ENCODE assay signal across 8 cellular contexts in the genomic region with DNA sequence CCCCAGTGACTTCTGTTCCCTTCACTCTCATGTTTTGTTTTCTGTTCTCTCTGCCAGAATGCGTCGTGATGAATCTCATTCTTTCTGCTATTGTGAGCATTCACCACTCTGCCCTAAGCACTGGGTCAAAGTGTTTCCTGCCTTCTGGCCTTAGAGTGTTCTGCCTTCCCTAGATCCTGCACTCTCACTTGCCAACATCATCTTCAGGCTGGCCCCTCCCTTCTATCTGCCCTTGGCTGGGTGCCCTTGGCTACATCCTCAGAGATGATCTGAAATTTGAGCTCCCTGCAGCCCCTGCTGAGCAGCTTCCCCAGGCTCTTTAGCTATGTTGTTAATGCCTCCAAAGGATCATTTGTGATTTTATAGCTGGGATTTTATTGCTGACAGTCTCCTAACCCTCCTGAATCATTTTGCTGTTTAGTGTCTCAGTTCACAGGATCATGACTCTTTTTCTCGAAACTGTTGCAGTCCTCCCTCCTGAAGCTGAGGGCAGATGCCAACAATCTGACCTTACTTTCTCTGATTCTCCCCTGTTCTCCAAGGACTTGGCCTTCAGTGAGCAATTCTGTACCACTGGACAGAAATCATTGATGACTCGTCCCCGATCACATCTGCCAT. TPM values are rescaled to one million over a fixed set of nuclear protein-coding genes. Genes with fewer than 3 reads are reported as not detected.
DNase-seq lines count a peak whose midpoint lies in the region; ATAC-seq, FAIRE-seq and TF ChIP-seq lines count a peak whose summit lies in the region.

No MANE protein-coding gene starts in this region.

- H3K56ac ChIP-seq in H1 (replicated peaks; ENCODE audit: insufficient read length, low read depth, low read length), result no peak overlapping the region

- H2BK15ac ChIP-seq in H1 (ENCODE audit: low read length), result no peak overlapping the region

- H3K36me3 ChIP-seq in H1 (ENCODE audit: control insufficient read depth in 2 of 4, insufficient read depth in 4 of 4, low read length in 3 of 4), result no peaks in the 10 kb centered on the region
- no peaks in the 10 kb centered on the region for H3K36me3 ChIP-seq in osteoblast (ENCODE audit: insufficient read depth, low read length)

- H2AK5ac ChIP-seq in H1 (ENCODE audit: low read depth, low read length), result no peak overlapping the region

- TF ChIP-seq CTCF in H1 (IDR thresholded peaks at IDR 0.05; ENCODE audit: control extremely low read depth in 1 of 3, insufficient read depth in 1 of 3, low read depth in 1 of 3, low read length in 3 of 3) (no peak), osteoblast (IDR thresholded peaks at IDR 0.05; ENCODE audit: extremely low read depth, low read depth, low read length) (no peak)

- no peak for FAIRE-seq in H1 (lab: Jason Lieb, UNC)

- H3K27ac ChIP-seq in H1 (ENCODE audit: low read depth, low read length) (no peak overlapping the region), osteoblast (ENCODE audit: low read depth, low read length) (peak overlapping the region; percentile 29)

- no peak overlapping the region for H2BK5ac ChIP-seq in H1 (ENCODE audit: low read depth, low read length)

- no peak overlapping the region for H3K9ac ChIP-seq in H1 (replicated peaks in 1 of 4; ENCODE audit: extremely low read depth in 1 of 4, low read depth in 3 of 4, low read length in 3 of 4)

- TF ChIP-seq EP300 in H1 (IDR thresholded peaks at IDR 0.05; ENCODE audit: borderline replicate concordance in 1 of 2, low read depth in 2 of 2, low read length in 2 of 2), result no peak

- no peak for TF ChIP-seq RAD21 in H1 (IDR thresholded peaks at IDR 0.05 in 1 of 2, conservative IDR thresholded peaks at IDR 0.05 in 1 of 2; ENCODE audit: low read depth in 2 of 2, low read length in 2 of 2)

- no peak for TF ChIP-seq POLR2A in H1 (IDR thresholded peaks at IDR 0.05; ENCODE audit: control extremely low read depth in 1 of 2, low read depth in 2 of 2, low read length in 2 of 2)

- no peak overlapping the region for H4K8ac ChIP-seq in H1 (ENCODE audit: extremely low read depth, insufficient read depth, low read length)

- H3K4me3 ChIP-seq in H1 (ENCODE audit: extremely low read depth in 1 of 4, insufficient read depth in 2 of 4, low read depth in 3 of 4, low read length in 4 of 4) (no peak overlapping the region), osteoblast (ENCODE audit: insufficient read depth, low read length) (no peak overlapping the region)

- H3K4me1 ChIP-seq in H1 (replicated peaks in 1 of 4; ENCODE audit: control insufficient read depth in 3 of 4, insufficient read depth in 4 of 4, low read length in 3 of 4), result peaks cover 2 to 6% (median 2%) of the 10 kb centered on the region in 4 experiments; a peak in 5 of 7 replicates
- peaks cover 29% of the 10 kb centered on the region for H3K4me1 ChIP-seq in osteoblast (ENCODE audit: insufficient read depth, low read length)

- H3K23me2 ChIP-seq in H1 (ENCODE audit: low read depth, low read length), result no peaks in the 10 kb centered on the region

- no peak overlapping the region for H2BK120ac ChIP-seq in H1 (replicated peaks; ENCODE audit: low read depth, low read length)

- no peaks in the 10 kb centered on the region for H4K20me1 ChIP-seq in H1 (replicated peaks in 1 of 2; ENCODE audit: control insufficient read depth in 1 of 2, insufficient read depth in 2 of 2, low read length in 2 of 2)
- no peaks in the 10 kb centered on the region for H4K20me1 ChIP-seq in osteoblast (ENCODE audit: insufficient read depth, low read length)

- no peaks in the 10 kb centered on the region for H3K79me1 ChIP-seq in H1 (ENCODE audit: low read depth, low read length)

- peak; percentile 79 for DNase-seq in G401 (ENCODE audit: low spot score)
- DNase-seq in NCI-H2227 treated with DMSO at 0.1 percent for 48 hours (lab: John Stamatoyannopoulos, UW), result peak; percentile 29
- DNase-seq in H1 (ENCODE audit: low read depth in 1 of 2, low spot score in 2 of 2), result no peak
- DNase-seq in osteoblast (ENCODE audit: insufficient read length, low spot score, missing footprints), result peak; percentile 88
- no peak for DNase-seq in SIG-M5 (lab: John Stamatoyannopoulos, UW)
- no peak for DNase-seq in stimulated activated naive CD4-positive, alpha-beta T cell (lab: John Stamatoyannopoulos, UW)
- DNase-seq in stimulated activated CD4-positive, alpha-beta T cell treated with anti-CD3 and anti-CD28 coated beads, Interleukin-4, amount 100 ng/mL, for 24 hours, result no peak

- H3K23ac ChIP-seq in H1 (ENCODE audit: insufficient read length), result no peak overlapping the region

- 77% methylated on average over 5 of the region's 5 CpGs; no CpG with 5 or more reads in 1 of the 2 experiments for WGBS in H1 (ENCODE audit: extremely low coverage in 1 of 2, insufficient coverage in 1 of 2, insufficient read length in 1 of 2, insufficient replicate concordance in 2 of 2, low coverage in 1 of 2, low lambda C conversion rate in 2 of 2, missing lambda C conversion rate in 1 of 2), 2 experiments

- H3K27me3 ChIP-seq in H1 (replicated peaks in 1 of 4; ENCODE audit: control insufficient read depth in 3 of 4, extremely low read depth in 1 of 4, insufficient read depth in 3 of 4, low read length in 3 of 4) (no peaks in the 10 kb centered on the region), osteoblast (ENCODE audit: insufficient read depth, low read length) (no peaks in the 10 kb centered on the region)

- peak overlapping the region in 1 of 2 experiments; percentile 5; a peak in 1 of 4 replicates for H3K4me2 ChIP-seq in H1 (ENCODE audit: insufficient read depth in 1 of 2, low read depth in 2 of 2, low read length in 2 of 2)
- H3K4me2 ChIP-seq in osteoblast (ENCODE audit: insufficient read depth, low read length), result peak overlapping the region; percentile 18

- H3K9me3 ChIP-seq in H1 (ENCODE audit: insufficient read depth in 2 of 2, low read depth in 1 of 2, low read length in 1 of 2) (peaks cover 3 to 7% of the 10 kb centered on the region in 2 experiments; a peak in 3 of 4 replicates), osteoblast (ENCODE audit: low read depth, low read length) (no peaks in the 10 kb centered on the region)

- CTCF ChIA-PET in H1 (lab: Charles Lee; ENCODE audit: partially characterized antibody), result interaction anchor here (0.8 to 3.8 kb wide), 6 partner anchors 9 to 693 kb away, joined by 3 to 47 read pairs (median 4); no protein-coding TSS in a partner anchor

- in situ Hi-C loops in G401 (cut with HindIII; ENCODE audit: low sequenced_read_pairs), result no loop called here

- H3K4ac ChIP-seq in H1 (replicated peaks; ENCODE audit: insufficient read length, low read depth, low read length), result peak overlapping the region; percentile 8

- H2BK20ac ChIP-seq in H1 (ENCODE audit: low read length), result no peak overlapping the region

- H3K14ac ChIP-seq in H1 (ENCODE audit: insufficient read length), result no peak overlapping the region

- H4K91ac ChIP-seq in H1 (replicated peaks; ENCODE audit: insufficient read length, low read length), result no peak overlapping the region

- H4K5ac ChIP-seq in H1 (ENCODE audit: insufficient read length, low read depth, low read length), result no peak overlapping the region

- POLR2A ChIA-PET in H1 (lab: Charles Lee; ENCODE audit: partially characterized antibody), result interaction anchor here (0.6 kb wide), 1 partner anchor 494 kb away, joined by 3 read pairs; no protein-coding TSS in a partner anchor

- H2AFZ ChIP-seq in H1 (ENCODE audit: low read length) (peak overlapping the region; percentile 69; the same call in 1 of the 2 replicates), osteoblast (ENCODE audit: low read length) (peak overlapping the region; percentile 15)

- H3K79me2 ChIP-seq in H1 (ENCODE audit: control insufficient read depth in 1 of 2, insufficient read depth in 2 of 2, low read length in 2 of 2) (no peaks in the 10 kb centered on the region), osteoblast (ENCODE audit: insufficient read depth, low read length) (no peaks in the 10 kb centered on the region)

- no peak overlapping the region for H3K18ac ChIP-seq in H1 (ENCODE audit: extremely low read depth, low read length)

- no peak overlapping the region for H2BK12ac ChIP-seq in H1 (ENCODE audit: low read depth, low read length)

- ATAC-seq in GM21786 (IDR thresholded peaks at IDR 0.05; ENCODE audit: unreplicated experiment), result no peak

TF ChIP-seq in H1, 55 proteins besides CTCF, POLR2A, EP300 and RAD21 (continues in another document):
- no peak for TF ChIP-seq SAP30 (IDR thresholded peaks at IDR 0.05; ENCODE audit: insufficient read depth, insufficient replicate concordance, low read length)
- TF ChIP-seq RFX5 (IDR thresholded peaks at IDR 0.05; ENCODE audit: borderline replicate concordance, low read depth, low read length), result no peak
- no peak for TF ChIP-seq ZNF274 (IDR thresholded peaks at IDR 0.05; ENCODE audit: borderline replicate concordance, extremely low read depth, low read length)
- no peak for TF ChIP-seq CTBP2 (IDR thresholded peaks at IDR 0.05; ENCODE audit: borderline replicate concordance, insufficient read depth, insufficient read length, low read length)
- TF ChIP-seq FOSL1 (IDR thresholded peaks at IDR 0.05; ENCODE audit: insufficient read depth, low read depth, low read length), result no peak
- TF ChIP-seq NANOG (IDR thresholded peaks at IDR 0.05; ENCODE audit: insufficient read depth, low read depth, low read length, poor library complexity, severe bottlenecking), result no peak
- TF ChIP-seq SP4 (IDR thresholded peaks at IDR 0.05; ENCODE audit: low read length), result no peak
- TF ChIP-seq RXRA (IDR thresholded peaks at IDR 0.05; ENCODE audit: insufficient read depth, low read depth, low read length), result no peak
- no peak for TF ChIP-seq KDM5A (IDR thresholded peaks at IDR 0.05; ENCODE audit: low read length)
- no peak for TF ChIP-seq SIRT6 (IDR thresholded peaks at IDR 0.05; ENCODE audit: low read length)
- TF ChIP-seq TBP (IDR thresholded peaks at IDR 0.05; ENCODE audit: low read depth, low read length), result no peak
- no peak for TF ChIP-seq E2F6 (IDR thresholded peaks at IDR 0.05)

RNA-seq across cellular contexts. Expression of gene DHRS2, which starts 4.5 kb away (rescaled TPM):
- 0.61 and 3.7 TPM in 2 replicates for total RNA-seq in G401 (2014; rRNA removed; shearing (Covaris generic))
- total RNA-seq in H1 (2021; fragmentation: NEBNext Ultra II Directional; extraction: Animal tissue kit (Norgen Biotek cat#: 25700)), result 0.44 and 1.1 TPM in 2 replicates
- polyA plus RNA-seq in H1 (2011; rRNA removed), result 3.5 and 4.4 TPM in 2 replicates
- polyA plus RNA-seq in H1 (2011; cell fraction: cytosol; rRNA removed), result 6.2 TPM
- 5.7 TPM for polyA plus RNA-seq in H1 (2011; cell fraction: nucleus; rRNA removed)
- 0.91 to 2.7 TPM (median 1.8 TPM) in 4 replicates for polyA plus RNA-seq in H1 (2012, experiment 1 of 2)
- 0.72 TPM for polyA plus RNA-seq in H1 (2012, experiment 2 of 2)
- polyA plus RNA-seq in H1 (2013, experiment 1 of 2), result 1.5 TPM
- polyA plus RNA-seq in H1 (2013, experiment 2 of 2), result 1.2 TPM
- polyA minus RNA-seq in H1 (2011; rRNA and poly(A)+ RNA removed), result 4.0 and 4.9 TPM in 2 replicates
- 0.81 TPM for polyA minus RNA-seq in H1 (2011; cell fraction: cytosol; rRNA and poly(A)+ RNA removed)
- polyA minus RNA-seq in H1 (2011; cell fraction: nucleus; rRNA and poly(A)+ RNA removed), result 7.5 TPM
- total RNA-seq in osteoblast, result under 0.01 and 0.29 TPM in 2 replicates

Comparison
In these comparisons a context has a peak if more than half of its experiments do, and no peak if none do; other contexts are left out.
1. DNase-seq: peak in G401 (single experiment), NCI-H2227 treated with DMSO at 0.1 percent for 48 hours (single experiment) and osteoblast (single experiment); none in H1 (0 of 2), SIG-M5 (single experiment), stimulated activated naive CD4-positive, alpha-beta T cell (0 of 6) and stimulated activated CD4-positive, alpha-beta T cell treated with anti-CD3 and anti-CD28 coated beads, Interleukin-4, amount 100 ng/mL, for 24 hours (single experiment).